ENCODE assay signal across 5 cellular contexts in genomic region chr4:32334759-32335158, GRCh38.
"Had no signal": no experiment of that assay in that cellular context is flagged by ENCODE, and none has a peak within 500 bp of the region (broad histone marks: within the 10 kb centered on the region; RNA-seq: fewer than 3 reads in every experiment).

No MANE protein-coding gene starts in this region.

- H3K27ac ChIP-seq: HL-60 had no signal

- ATAC-seq: GM23338, HepG2 had no signal

- DNase-seq: H9, HCEC 1CT had no signal

- H3K4me3 ChIP-seq: GM23338 had no signal
